15 cellular contexts compared by ENCODE assay signal in genomic region chr15:48392356-48392755, GRCh38.
DNase-seq lines count a peak whose midpoint lies in the region; ATAC-seq, FAIRE-seq and TF ChIP-seq lines count a peak whose summit lies in the region.
"Had no signal": no experiment of that assay in that cellular context is flagged by ENCODE, and none has a peak within 500 bp of the region (broad histone marks: within the 10 kb centered on the region; RNA-seq: fewer than 3 reads in every experiment).

No MANE protein-coding gene starts in this region.

- CTCF ChIA-PET in A673 (lab: Charles Lee): no interaction called here

- H3K4me3 ChIP-seq in A673 (ENCODE audit: low read depth, low read length, poor library complexity, severe bottlenecking) (no peak overlapping the region), body of pancreas (no peak overlapping the region), pancreas (no peak overlapping the region)

- H3K9me3 ChIP-seq in A673 (ENCODE audit: low read depth, low read length, poor library complexity, severe bottlenecking): no peaks in the 10 kb centered on the region
- no peaks in the 10 kb centered on the region for H3K9me3 ChIP-seq in body of pancreas
- no peaks in the 10 kb centered on the region for H3K9me3 ChIP-seq in pancreas

- POLR2A ChIA-PET in A673 (lab: Charles Lee; ENCODE audit: low non-redundant PET): no interaction called here

- H3K4me1 ChIP-seq in A673 (ENCODE audit: insufficient read depth, low read length, poor library complexity, severe bottlenecking) (peaks cover 28% of the 10 kb centered on the region), body of pancreas (no peaks in the 10 kb centered on the region), pancreas (no peaks in the 10 kb centered on the region)

- BruUV-seq in A673 (replicated peaks; lab: Mats Ljungman, UMichigan): no TSS peak

- intact Hi-C loops in A673 (cut with micrococcal nuclease; ENCODE audit: unreplicated experiment): no loop called here
- intact Hi-C loops in body of pancreas (cut with DNase I): no loop called here
- intact Hi-C loops in left ventricle myocardium superior (cut with micrococcal nuclease): no loop called here
- intact Hi-C loops in pancreas (cut with DNase I): no loop called here

- DNase-seq in A673 (ENCODE audit: low spot score): peak; percentile 49
- peak; percentile 14 to 61 (median 36) for DNase-seq in body of pancreas
- peak; percentile 57 for DNase-seq in left ventricle myocardium superior
- DNase-seq in pancreas: peak in 2 of 6 donors; percentile 10 to 15
- DNase-seq in NCI-H526 treated with DMSO at 0.1 percent for 48 hours (lab: John Stamatoyannopoulos, UW): no peak
- DNase-seq in UCSD-AML1 (lab: John Stamatoyannopoulos, UW; ENCODE audit: unreplicated experiment): no peak
- no peak for DNase-seq in mesenteric fat pad (ENCODE audit: low spot score)
- DNase-seq: ACHN; activated CD4-positive, alpha-beta T cell treated with anti-CD3 and anti-CD28 coated beads, Interleukin-2, amount 10 ng/mL, durations not matched to agents 7 days and 5 days; DMS79 treated with DMSO at 0.1 percent for 48 hours; NCI-H1930 had no signal

- H3K36me3 ChIP-seq in A673 (ENCODE audit: insufficient read depth, low read length, poor library complexity, severe bottlenecking) (no peaks in the 10 kb centered on the region), body of pancreas (replicated peaks in 1 of 2; ENCODE audit: insufficient read depth in 1 of 2, low read depth in 2 of 2) (no peaks in the 10 kb centered on the region), pancreas (no peaks in the 10 kb centered on the region)

- FAIRE-seq in pancreas (lab: Jason Lieb, UNC): no peak
- FAIRE-seq: urothelium cell line had no signal

- WGBS in body of pancreas, 2 donors: 52 to 60% methylated on average over 4 of the region's 4 CpGs
- 53 to 54% methylated on average over 4 of the region's 4 CpGs for WGBS in pancreas, 2 donors

- H3K27ac ChIP-seq in A673 (ENCODE audit: low read depth, low read length, poor library complexity, severe bottlenecking): peak overlapping the region; percentile 1
- no peak overlapping the region for H3K27ac ChIP-seq in body of pancreas
- no peak overlapping the region for H3K27ac ChIP-seq in pancreas

- no peak for TF ChIP-seq CTCF in A673 (conservative IDR thresholded peaks at IDR 0.05; ENCODE audit: low read depth, low read length)
- no peak for TF ChIP-seq CTCF in body of pancreas (IDR thresholded peaks at IDR 0.05)
- TF ChIP-seq CTCF in pancreas (IDR thresholded peaks at IDR 0.05): no peak

- TF ChIP-seq POLR2A in body of pancreas (IDR thresholded peaks at IDR 0.05): no peak

- ATAC-seq in body of pancreas (peak; percentile 30), left ventricle myocardium superior (peak; percentile 58), pancreas (peak in 3 of 4 donors; percentile 21 to 50 (median 46)), GM18907 (IDR thresholded peaks at IDR 0.05; ENCODE audit: unreplicated experiment) (no peak)
- ATAC-seq: activated T-helper 17 cell treated with anti-CD3 and anti-CD28 coated beads, Interleukin-2, amount 50 U/mL, for 72 hours; left colon had no signal

- no peaks in the 10 kb centered on the region for H3K27me3 ChIP-seq in A673 (replicated peaks; ENCODE audit: insufficient read depth, low read depth, low read length, poor library complexity)
- no peaks in the 10 kb centered on the region for H3K27me3 ChIP-seq in body of pancreas
- no peaks in the 10 kb centered on the region for H3K27me3 ChIP-seq in pancreas

Comparison
In these comparisons a context has a peak if more than half of its experiments do, and no peak if none do; other contexts are left out.
1. DNase-seq: peak in A673 (single experiment), body of pancreas (4 of 4) and left ventricle myocardium superior (single experiment); none in NCI-H526 treated with DMSO at 0.1 percent for 48 hours (single experiment), UCSD-AML1 (single experiment) and mesenteric fat pad (single experiment).